Comparison of ENCODE assay signal across 9 cellular contexts in genomic region chr5:153629027-153629426, GRCh38.
DNase-seq lines count a peak whose midpoint lies in the region; ATAC-seq and TF ChIP-seq lines count a peak whose summit lies in the region.
"Had no signal": no experiment of that assay in that cellular context is flagged by ENCODE, and none has a peak within 500 bp of the region (broad histone marks: within the 10 kb centered on the region; RNA-seq: fewer than 3 reads in every experiment).

No MANE protein-coding gene starts in this region.

- no peak for TF ChIP-seq CTCF in suprapubic skin (IDR thresholded peaks at IDR 0.05)

- WGBS in suprapubic skin, result 16% methylated on average over 3 of the region's 3 CpGs

- no peak for ATAC-seq in activated CD8-positive, alpha-beta T cell treated with anti-CD3 and anti-CD28 coated beads, Interleukin-2, amount 10 ng/mL, durations not matched to agents 7 days and 5 days

- no peak for TF ChIP-seq EP300 in suprapubic skin (IDR thresholded peaks at IDR 0.05)

- peaks cover 9% of the 10 kb centered on the region for H3K4me1 ChIP-seq in suprapubic skin

- TF ChIP-seq POLR2A in suprapubic skin (IDR thresholded peaks at IDR 0.05), result no peak

- no peaks in the 10 kb centered on the region for H3K36me3 Mint-ChIP-seq in activated CD8-positive, alpha-beta T cell treated with anti-CD3 and anti-CD28 coated beads, Interleukin-2, amount 10 ng/mL, durations not matched to agents 7 days and 5 days (ENCODE audit: low read depth)

- no peaks in the 10 kb centered on the region for H3K27me3 ChIP-seq in suprapubic skin

- CTCF ChIA-PET in activated CD8-positive, alpha-beta T cell treated with anti-CD3 and anti-CD28 coated beads, Interleukin-2, amount 10 ng/mL, durations not matched to agents 7 days and 5 days (lab: Charles Lee), result no interaction called here

- no peak overlapping the region for H3K4me3 Mint-ChIP-seq in activated CD8-positive, alpha-beta T cell treated with anti-CD3 and anti-CD28 coated beads, Interleukin-2, amount 10 ng/mL, durations not matched to agents 7 days and 5 days

- H3K9me3 Mint-ChIP-seq in activated CD8-positive, alpha-beta T cell treated with anti-CD3 and anti-CD28 coated beads, Interleukin-2, amount 10 ng/mL, durations not matched to agents 7 days and 5 days (ENCODE audit: insufficient read depth), result no peaks in the 10 kb centered on the region

- H3K27me3 Mint-ChIP-seq in activated CD8-positive, alpha-beta T cell treated with anti-CD3 and anti-CD28 coated beads, Interleukin-2, amount 10 ng/mL, durations not matched to agents 7 days and 5 days (ENCODE audit: low read depth), result no peaks in the 10 kb centered on the region

- no peak overlapping the region for H3K27ac Mint-ChIP-seq in activated CD8-positive, alpha-beta T cell treated with anti-CD3 and anti-CD28 coated beads, Interleukin-2, amount 10 ng/mL, durations not matched to agents 7 days and 5 days

- H3K4me1 Mint-ChIP-seq in activated CD8-positive, alpha-beta T cell treated with anti-CD3 and anti-CD28 coated beads, Interleukin-2, amount 10 ng/mL, durations not matched to agents 7 days and 5 days (ENCODE audit: low read depth), result no peaks in the 10 kb centered on the region

- no peaks in the 10 kb centered on the region for H3K36me3 ChIP-seq in suprapubic skin

- H3K9me3 ChIP-seq in suprapubic skin, result no peaks in the 10 kb centered on the region

- H3K4me3 ChIP-seq in suprapubic skin, result no peak overlapping the region

- DNase-seq in HT-29 (ENCODE audit: low spot score) (peak; percentile 32), anterior cingulate cortex (lab: John Stamatoyannopoulos, UW) (peak in 45 of 58 donors; percentile 1 to 54 (median 24)), hypothalamus (lab: John Stamatoyannopoulos, UW) (peak in 27 of 51 donors; percentile 1 to 72 (median 13)), suprapubic skin (ENCODE audit: low spot score in 2 of 2) (no peak), NCI-H1417 treated with DMSO at 0.1 percent for 48 hours (lab: John Stamatoyannopoulos, UW) (no peak), NCI-H2029 treated with DMSO at 0.1 percent for 48 hours (lab: John Stamatoyannopoulos, UW) (no peak), SHP77 (lab: John Stamatoyannopoulos, UW) (no peak)
- DNase-seq in activated CD8-positive, alpha-beta T cell treated with anti-CD3 and anti-CD28 coated beads, Interleukin-2, amount 10 ng/mL, durations not matched to agents 7 days and 5 days, result no peak
- DNase-seq: stimulated activated CD4-positive, alpha-beta T cell treated with anti-CD3 and anti-CD28 coated beads, Interleukin-4, amount 100 ng/mL, for 24 hours had no signal

- POLR2A ChIA-PET in activated CD8-positive, alpha-beta T cell treated with anti-CD3 and anti-CD28 coated beads, Interleukin-2, amount 10 ng/mL, durations not matched to agents 7 days and 5 days (lab: Charles Lee), result no interaction called here

- H3K27ac ChIP-seq in suprapubic skin, result peak overlapping the region; percentile 35

Comparison
In these comparisons a context has a peak if more than half of its experiments do, and no peak if none do; other contexts are left out.
1. DNase-seq: peak in HT-29 (single experiment), anterior cingulate cortex (45 of 58) and hypothalamus (27 of 51); none in suprapubic skin (0 of 2), activated CD8-positive, alpha-beta T cell treated with anti-CD3 and anti-CD28 coated beads, Interleukin-2, amount 10 ng/mL, durations not matched to agents 7 days and 5 days (single experiment), NCI-H1417 treated with DMSO at 0.1 percent for 48 hours (single experiment), NCI-H2029 treated with DMSO at 0.1 percent for 48 hours (single experiment) and SHP77 (0 of 2).